In genomic region chr4:68681298-68681697, GRCh38 we compare ENCODE assay signal across 4 cellular contexts. TPM values are rescaled to one million over a fixed set of nuclear protein-coding genes. Genes with fewer than 3 reads are reported as not detected.
"Had no signal": no experiment of that assay in that cellular context is flagged by ENCODE, and none has a peak within 500 bp of the region (broad histone marks: within the 10 kb centered on the region; RNA-seq: fewer than 3 reads in every experiment).

No MANE protein-coding gene starts in this region.

RNA-seq across cellular contexts. Expression of gene UGT2B15, which starts 10.8 kb away (rescaled TPM):
- total RNA-seq: GM23338, H1, H9, IMR-90 had no signal
- polyA plus RNA-seq: GM23338, H1, IMR-90 had no signal
